In genomic region chr2:239042551-239043320, GRCh38 we compare ENCODE assay signal across 29 cellular contexts.
"Had no signal": no experiment of that assay in that cellular context is flagged by ENCODE, and none has a peak within 500 bp of the region (broad histone marks: within the 10 kb centered on the region; RNA-seq: fewer than 3 reads in every experiment).

No MANE protein-coding gene starts in this region.

- H3K27me3 Mint-ChIP-seq: activated CD4-positive, alpha-beta memory T cell treated with anti-CD3 and anti-CD28 coated beads for 36 hours; activated CD4-positive, alpha-beta T cell treated with anti-CD3 and anti-CD28 coated beads, Interleukin-2, amount 10 ng/mL, durations not matched to agents 7 days and 5 days; activated naive CD4-positive, alpha-beta T cell treated with anti-CD3 and anti-CD28 coated beads, Interleukin-2, amount 50 U/mL, for 24 hours had no signal

- FAIRE-seq: astrocyte, K562, TTC549 had no signal

- H3K4me3 Mint-ChIP-seq: activated CD4-positive, alpha-beta memory T cell treated with anti-CD3 and anti-CD28 coated beads for 36 hours; activated CD4-positive, alpha-beta T cell treated with anti-CD3 and anti-CD28 coated beads, Interleukin-2, amount 10 ng/mL, durations not matched to agents 7 days and 5 days; activated naive CD4-positive, alpha-beta T cell treated with anti-CD3 and anti-CD28 coated beads, Interleukin-2, amount 50 U/mL, for 24 hours; activated T-cell treated with anti-CD3 and anti-CD28 coated beads, Interleukin-2, amount 50 U/mL, for 72 hours; brain; central memory CD8-positive, alpha-beta T cell had no signal

- H3K36me3 Mint-ChIP-seq: activated CD4-positive, alpha-beta memory T cell treated with anti-CD3 and anti-CD28 coated beads for 36 hours; activated naive CD4-positive, alpha-beta T cell treated with anti-CD3 and anti-CD28 coated beads, Interleukin-2, amount 50 U/mL, for 24 hours had no signal

- H3K4me1 Mint-ChIP-seq: activated naive CD4-positive, alpha-beta T cell treated with anti-CD3 and anti-CD28 coated beads, Interleukin-2, amount 50 U/mL, for 24 hours; brain; central memory CD8-positive, alpha-beta T cell had no signal

- H3K4me3 ChIP-seq: K562 had no signal

- H3K9me3 Mint-ChIP-seq: activated CD4-positive, alpha-beta memory T cell treated with anti-CD3 and anti-CD28 coated beads for 36 hours; activated CD4-positive, alpha-beta T cell treated with anti-CD3 and anti-CD28 coated beads, Interleukin-2, amount 10 ng/mL, durations not matched to agents 7 days and 5 days; activated naive CD4-positive, alpha-beta T cell treated with anti-CD3 and anti-CD28 coated beads, Interleukin-2, amount 50 U/mL, for 24 hours; activated T-cell treated with anti-CD3 and anti-CD28 coated beads, Interleukin-2, amount 50 U/mL, for 72 hours; activated T-helper 2 cell treated with anti-CD3 and anti-CD28 coated beads, Interferon-gamma antibody, Interleukin-2, Interleukin-4, amounts not matched to agents 10 μg/mL and 5 μg/mL and 100 μg/mL, durations not matched to agents 14 hours and 24 hours and 36 hours; central memory CD8-positive, alpha-beta T cell had no signal

- H3K27ac ChIP-seq: VCaP had no signal

- DNase-seq: activated CD4-positive, alpha-beta memory T cell treated with anti-CD3 and anti-CD28 coated beads for 36 hours; activated CD4-positive, alpha-beta T cell treated with anti-CD3 and anti-CD28 coated beads, Interleukin-2, amount 10 ng/mL, durations not matched to agents 7 days and 5 days; activated CD4-positive, CD25-positive, alpha-beta regulatory T cell; activated CD8-positive, alpha-beta memory T cell treated with anti-CD3 and anti-CD28 coated beads, Interleukin-2, amount 50 U/mL, for 4 hours; activated gamma-delta T cell treated with Interleukin-2 at 50 U/mL for 16 hours; activated T-cell treated with anti-CD3 and anti-CD28 coated beads, Interleukin-2, amount 50 U/mL, for 72 hours; amygdala; Karpas-422; MM.1S; NCI-H1105; NCI-H1436; NCI-H1694 treated with DMSO at 0.1 percent for 48 hours; NCI-H2029 treated with DMSO at 0.1 percent for 48 hours; NCI-H345; NCI-H510A; NCI-H526 treated with DMSO at 0.1 percent for 48 hours; NCI-H82; RPMI8226; SHP77 treated with DMSO at 0.1 percent for 48 hours; T-helper 2 cell; T1000 had no signal

- H3K27ac Mint-ChIP-seq: activated CD4-positive, alpha-beta memory T cell treated with anti-CD3 and anti-CD28 coated beads for 36 hours; activated CD4-positive, alpha-beta T cell treated with anti-CD3 and anti-CD28 coated beads, Interleukin-2, amount 10 ng/mL, durations not matched to agents 7 days and 5 days; activated naive CD4-positive, alpha-beta T cell treated with anti-CD3 and anti-CD28 coated beads, Interleukin-2, amount 50 U/mL, for 24 hours; activated T-cell treated with anti-CD3 and anti-CD28 coated beads, Interleukin-2, amount 50 U/mL, for 72 hours; activated T-helper 2 cell treated with anti-CD3 and anti-CD28 coated beads, Interferon-gamma antibody, Interleukin-2, Interleukin-4, amounts not matched to agents 10 μg/mL and 5 μg/mL and 100 μg/mL, durations not matched to agents 14 hours and 24 hours and 36 hours; brain had no signal

- ATAC-seq: activated T-cell treated with anti-CD3 and anti-CD28 coated beads, Interleukin-2, amount 50 U/mL, for 72 hours; K562 had no signal
